In genomic region chr7:116802784-116803183, GRCh38 we compare ENCODE assay signal across 8 cellular contexts. TPM values are rescaled to one million over a fixed set of nuclear protein-coding genes. Genes with fewer than 3 reads are reported as not detected.
DNase-seq lines count a peak whose midpoint lies in the region; ATAC-seq and TF ChIP-seq lines count a peak whose summit lies in the region.

No MANE protein-coding gene starts in this region.

- ATAC-seq in GM19328 (IDR thresholded peaks at IDR 0.05; ENCODE audit: unreplicated experiment) (peak; percentile 70), HG03457 (IDR thresholded peaks at IDR 0.05; ENCODE audit: unreplicated experiment) (peak; percentile 75), HG02642 (IDR thresholded peaks at IDR 0.05; ENCODE audit: poor library complexity, unreplicated experiment) (no peak)
- ATAC-seq in effector memory CD8-positive, alpha-beta T cell (replicated peaks): peak; percentile 74

- TF ChIP-seq CTCF in RWPE1 (conservative IDR thresholded peaks at IDR 0.05; ENCODE audit: low read depth): peak; percentile 49

- CTCF ChIA-PET in RWPE1 (lab: Yijun Ruan, JAX): interaction anchor here (0.5 to 1.7 kb wide), 6 partner anchors 131 to 765 kb away, joined by 3 to 5 read pairs (median 4); partner anchors contain the start of gene MET

- peak; percentile 12 for DNase-seq in NCI-H146 (lab: John Stamatoyannopoulos, UW)
- no peak for DNase-seq in NCI-H146 treated with DMSO at 0.1 percent for 48 hours (lab: John Stamatoyannopoulos, UW; ENCODE audit: unreplicated experiment)
- peak; percentile 41 for DNase-seq in RWPE1 (ENCODE audit: low spot score)
- peak; percentile 0 to 17 (median 3) for DNase-seq in effector memory CD8-positive, alpha-beta T cell
- peak; percentile 91 for DNase-seq in myocyte (ENCODE audit: low read depth)

- peaks cover 0 to 3% of the 10 kb centered on the region in 2 donors for H3K4me1 Mint-ChIP-seq in effector memory CD8-positive, alpha-beta T cell (ENCODE audit: low read depth in 2 of 2)

- no peak overlapping the region for H3K27ac ChIP-seq in RWPE1

- H3K27ac Mint-ChIP-seq in effector memory CD8-positive, alpha-beta T cell: peak overlapping the region in 1 of 2 donors; percentile 17

- POLR2A ChIA-PET in RWPE1 (lab: Yijun Ruan, JAX; ENCODE audit: low non-redundant PET): no interaction called here

- H3K9me3 Mint-ChIP-seq in effector memory CD8-positive, alpha-beta T cell: no peaks in the 10 kb centered on the region

- peaks cover 19 to 24% of the 10 kb centered on the region in 2 donors for H3K27me3 Mint-ChIP-seq in effector memory CD8-positive, alpha-beta T cell

- no peaks in the 10 kb centered on the region for H3K36me3 Mint-ChIP-seq in effector memory CD8-positive, alpha-beta T cell (ENCODE audit: insufficient read depth)

- H3K4me3 Mint-ChIP-seq in effector memory CD8-positive, alpha-beta T cell: no peak overlapping the region

RNA-seq across cellular contexts. Expression of gene CAPZA2, which starts 59.6 kb away (rescaled TPM):
- total RNA-seq in myocyte: 263 and 283 TPM in 2 replicates
- 134 TPM for polyA plus RNA-seq in myocyte (2012)
